8 cellular contexts compared by ENCODE assay signal in genomic region chr6:7146079-7146828, GRCh38. TPM values are rescaled to one million over a fixed set of nuclear protein-coding genes. Genes with fewer than 3 reads are reported as not detected.
DNase-seq lines count a peak whose midpoint lies in the region; ATAC-seq and TF ChIP-seq lines count a peak whose summit lies in the region.

No MANE protein-coding gene starts in this region.

- H3K4me1 Mint-ChIP-seq in memory B cell = peaks cover 50% of the 10 kb centered on the region

- ATAC-seq in HG03064 (IDR thresholded peaks at IDR 0.05; ENCODE audit: low read depth, unreplicated experiment) (peak; percentile 51), memory B cell (ENCODE audit: low read depth) (peak; percentile 48)

- 17% methylated on average over 13 of the region's 13 CpGs for WGBS in urinary bladder

- no peaks in the 10 kb centered on the region for H3K36me3 ChIP-seq in urinary bladder (ENCODE audit: insufficient read depth)

- no peaks in the 10 kb centered on the region for H3K36me3 Mint-ChIP-seq in memory B cell

- H3K4me3 Mint-ChIP-seq in memory B cell = peak overlapping the region; percentile 69

- CTCF ChIA-PET in RWPE1 (lab: Yijun Ruan, JAX) = interaction anchor here (0.5 to 1.2 kb wide), 4 partner anchors 15 to 314 kb away, joined by 3 to 4 read pairs (median 3); no protein-coding TSS in a partner anchor

- POLR2A ChIA-PET in RWPE1 (lab: Yijun Ruan, JAX; ENCODE audit: low non-redundant PET) = no interaction called here

- DNase-seq in NCI-H2196 (lab: John Stamatoyannopoulos, UW; ENCODE audit: unreplicated experiment) (peak; percentile 39), NCI-H2196 treated with DMSO at 0.1 percent for 48 hours (lab: John Stamatoyannopoulos, UW; ENCODE audit: unreplicated experiment) (no peak), RWPE1 (ENCODE audit: low spot score) (no peak), dermis blood vessel endothelial cell (peak; percentile 58), memory B cell (ENCODE audit: low spot score in 2 of 2) (no peak), activated gamma-delta T cell (lab: John Stamatoyannopoulos, UW) (no peak)

- H3K27ac ChIP-seq in RWPE1 (peak overlapping the region; percentile 59), urinary bladder (ENCODE audit: low read depth) (peak overlapping the region; percentile 88)

- peaks cover 6% of the 10 kb centered on the region for H3K4me1 ChIP-seq in urinary bladder (ENCODE audit: insufficient read depth)

- no peak for TF ChIP-seq CTCF in RWPE1 (conservative IDR thresholded peaks at IDR 0.05; ENCODE audit: low read depth)

- no peaks in the 10 kb centered on the region for H3K27me3 Mint-ChIP-seq in memory B cell

- no peak overlapping the region for H3K4me3 ChIP-seq in urinary bladder (ENCODE audit: low read depth, low read length)

- peak overlapping the region; percentile 74 for H3K27ac Mint-ChIP-seq in memory B cell

- H3K9me3 Mint-ChIP-seq in memory B cell = no peaks in the 10 kb centered on the region

RNA-seq across cellular contexts. Expression of gene RREB1, which starts 38.5 kb away (rescaled TPM):
- total RNA-seq in dermis blood vessel endothelial cell (20.6 and 28.9 TPM in 2 replicates), urinary bladder (25.9 TPM)
- 10.8 TPM for polyA plus RNA-seq in urinary bladder

Comparison
In these comparisons a context has a peak if more than half of its experiments do, and no peak if none do; other contexts are left out.
1. DNase-seq: peak in NCI-H2196 (single experiment) and dermis blood vessel endothelial cell (single experiment); none in NCI-H2196 treated with DMSO at 0.1 percent for 48 hours (single experiment), RWPE1 (single experiment), memory B cell (0 of 2) and activated gamma-delta T cell (single experiment).